ENCODE assay signal across 2 cellular contexts in the genomic region with DNA sequence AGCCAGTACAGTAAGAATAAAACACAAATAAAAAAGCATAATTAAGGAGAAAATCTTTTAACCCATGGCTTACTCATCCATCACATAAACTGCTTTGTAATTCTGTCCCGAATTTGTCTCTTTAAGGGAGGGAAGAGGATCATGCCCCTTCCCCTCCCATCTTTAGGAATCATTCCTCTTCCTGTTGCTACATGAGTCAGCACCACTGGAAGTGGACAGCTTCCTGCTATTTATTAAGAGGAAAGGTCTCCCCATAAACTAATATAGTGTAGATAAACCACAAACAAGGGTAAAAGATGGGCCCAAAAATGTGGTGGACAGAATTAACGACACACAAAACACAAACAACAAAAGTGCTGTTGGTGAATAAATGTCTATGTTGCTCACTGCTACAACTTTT.
TF ChIP-seq lines count a peak whose summit lies in the region.

No MANE protein-coding gene starts in this region.

TF ChIP-seq in IMR-90, 13 proteins besides CTCF, POLR2A, EP300 and RAD21 (continued from another document):
- TF ChIP-seq, protein P1, sequence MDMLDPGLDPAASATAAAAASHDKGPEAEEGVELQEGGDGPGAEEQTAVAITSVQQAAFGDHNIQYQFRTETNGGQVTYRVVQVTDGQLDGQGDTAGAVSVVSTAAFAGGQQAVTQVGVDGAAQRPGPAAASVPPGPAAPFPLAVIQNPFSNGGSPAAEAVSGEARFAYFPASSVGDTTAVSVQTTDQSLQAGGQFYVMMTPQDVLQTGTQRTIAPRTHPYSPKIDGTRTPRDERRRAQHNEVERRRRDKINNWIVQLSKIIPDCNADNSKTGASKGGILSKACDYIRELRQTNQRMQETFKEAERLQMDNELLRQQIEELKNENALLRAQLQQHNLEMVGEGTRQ (IDR thresholded peaks at IDR 0.05; ENCODE audit: low read depth, low read length) = no peak
- no peak for TF ChIP-seq NFE2L2 (IDR thresholded peaks at IDR 0.05; ENCODE audit: low read depth, low read length)
- TF ChIP-seq MXI1 (IDR thresholded peaks at IDR 0.05; ENCODE audit: borderline replicate concordance, low read depth, low read length) = no peak

TF ChIP-seq in WTC11, 78 proteins besides CTCF, POLR2A, EP300 and RAD21 (continued from another document):
- TF ChIP-seq, protein P2, sequence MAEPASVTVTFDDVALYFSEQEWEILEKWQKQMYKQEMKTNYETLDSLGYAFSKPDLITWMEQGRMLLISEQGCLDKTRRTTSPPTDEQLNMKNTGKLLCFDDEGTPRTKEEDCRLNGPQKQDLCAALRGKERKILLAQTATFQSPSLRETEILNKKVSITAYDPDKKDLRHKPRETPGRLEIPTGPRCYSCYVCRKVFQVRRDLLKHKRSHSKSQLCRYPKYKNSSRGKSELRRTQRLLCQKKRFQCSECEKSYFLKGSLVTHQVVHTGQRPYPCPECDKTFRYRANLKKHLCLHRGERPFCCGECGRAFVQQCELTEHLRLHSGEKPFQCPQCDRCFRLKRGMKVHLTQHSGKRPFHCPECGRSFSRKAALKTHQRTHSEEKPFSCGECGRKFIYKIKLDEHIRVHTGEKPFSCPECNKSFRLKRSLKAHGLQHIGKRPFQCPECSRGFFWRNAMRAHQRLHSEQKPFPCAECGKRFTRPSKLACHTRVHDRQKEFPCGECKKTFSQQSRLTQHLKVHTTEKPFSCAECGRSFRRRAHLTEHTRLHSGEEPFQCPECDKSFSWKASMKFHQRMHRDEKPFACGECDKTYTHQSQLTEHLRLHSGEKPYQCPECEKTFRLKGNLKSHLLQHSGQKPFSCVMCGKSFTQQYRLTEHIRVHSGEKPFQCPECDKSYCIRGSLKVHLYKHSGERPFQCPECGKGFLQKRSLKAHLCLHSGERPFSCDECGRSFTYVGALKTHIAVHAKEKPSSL (CRISPR knock-in tag; conservative IDR thresholded peaks at IDR 0.05) = no peak
- TF ChIP-seq NFE2L1 (CRISPR knock-in tag; IDR thresholded peaks at IDR 0.05) (no peak), CBFB (CRISPR knock-in tag; IDR thresholded peaks at IDR 0.05; ENCODE audit: low read depth) (no peak), SOX15 (CRISPR knock-in tag; IDR thresholded peaks at IDR 0.05) (no peak), ETV6 (CRISPR knock-in tag; IDR thresholded peaks at IDR 0.05) (no peak), SP1 (CRISPR knock-in tag; conservative IDR thresholded peaks at IDR 0.05) (no peak), ZBTB21 (CRISPR knock-in tag; IDR thresholded peaks at IDR 0.05; ENCODE audit: borderline replicate concordance) (no peak), RELA (CRISPR knock-in tag; IDR thresholded peaks at IDR 0.05; ENCODE audit: borderline replicate concordance) (no peak), CREM (CRISPR knock-in tag; IDR thresholded peaks at IDR 0.05) (no peak), SMAD3 (CRISPR knock-in tag; IDR thresholded peaks at IDR 0.05; ENCODE audit: borderline replicate concordance) (no peak)
- TF ChIP-seq, protein P3, sequence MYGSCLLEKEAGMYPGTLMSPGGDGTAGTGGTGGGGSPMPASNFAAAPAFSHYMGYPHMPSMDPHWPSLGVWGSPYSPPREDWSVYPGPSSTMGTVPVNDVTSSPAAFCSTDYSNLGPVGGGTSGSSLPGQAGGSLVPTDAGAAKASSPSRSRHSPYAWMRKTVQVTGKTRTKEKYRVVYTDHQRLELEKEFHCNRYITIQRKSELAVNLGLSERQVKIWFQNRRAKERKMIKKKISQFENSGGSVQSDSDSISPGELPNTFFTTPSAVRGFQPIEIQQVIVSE (CRISPR knock-in tag; IDR thresholded peaks at IDR 0.05; ENCODE audit: borderline replicate concordance) = no peak
- TF ChIP-seq, protein P4, sequence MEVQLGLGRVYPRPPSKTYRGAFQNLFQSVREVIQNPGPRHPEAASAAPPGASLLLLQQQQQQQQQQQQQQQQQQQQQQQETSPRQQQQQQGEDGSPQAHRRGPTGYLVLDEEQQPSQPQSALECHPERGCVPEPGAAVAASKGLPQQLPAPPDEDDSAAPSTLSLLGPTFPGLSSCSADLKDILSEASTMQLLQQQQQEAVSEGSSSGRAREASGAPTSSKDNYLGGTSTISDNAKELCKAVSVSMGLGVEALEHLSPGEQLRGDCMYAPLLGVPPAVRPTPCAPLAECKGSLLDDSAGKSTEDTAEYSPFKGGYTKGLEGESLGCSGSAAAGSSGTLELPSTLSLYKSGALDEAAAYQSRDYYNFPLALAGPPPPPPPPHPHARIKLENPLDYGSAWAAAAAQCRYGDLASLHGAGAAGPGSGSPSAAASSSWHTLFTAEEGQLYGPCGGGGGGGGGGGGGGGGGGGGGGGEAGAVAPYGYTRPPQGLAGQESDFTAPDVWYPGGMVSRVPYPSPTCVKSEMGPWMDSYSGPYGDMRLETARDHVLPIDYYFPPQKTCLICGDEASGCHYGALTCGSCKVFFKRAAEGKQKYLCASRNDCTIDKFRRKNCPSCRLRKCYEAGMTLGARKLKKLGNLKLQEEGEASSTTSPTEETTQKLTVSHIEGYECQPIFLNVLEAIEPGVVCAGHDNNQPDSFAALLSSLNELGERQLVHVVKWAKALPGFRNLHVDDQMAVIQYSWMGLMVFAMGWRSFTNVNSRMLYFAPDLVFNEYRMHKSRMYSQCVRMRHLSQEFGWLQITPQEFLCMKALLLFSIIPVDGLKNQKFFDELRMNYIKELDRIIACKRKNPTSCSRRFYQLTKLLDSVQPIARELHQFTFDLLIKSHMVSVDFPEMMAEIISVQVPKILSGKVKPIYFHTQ (CRISPR knock-in tag; IDR thresholded peaks at IDR 0.05) = no peak
- TF ChIP-seq, protein P5, sequence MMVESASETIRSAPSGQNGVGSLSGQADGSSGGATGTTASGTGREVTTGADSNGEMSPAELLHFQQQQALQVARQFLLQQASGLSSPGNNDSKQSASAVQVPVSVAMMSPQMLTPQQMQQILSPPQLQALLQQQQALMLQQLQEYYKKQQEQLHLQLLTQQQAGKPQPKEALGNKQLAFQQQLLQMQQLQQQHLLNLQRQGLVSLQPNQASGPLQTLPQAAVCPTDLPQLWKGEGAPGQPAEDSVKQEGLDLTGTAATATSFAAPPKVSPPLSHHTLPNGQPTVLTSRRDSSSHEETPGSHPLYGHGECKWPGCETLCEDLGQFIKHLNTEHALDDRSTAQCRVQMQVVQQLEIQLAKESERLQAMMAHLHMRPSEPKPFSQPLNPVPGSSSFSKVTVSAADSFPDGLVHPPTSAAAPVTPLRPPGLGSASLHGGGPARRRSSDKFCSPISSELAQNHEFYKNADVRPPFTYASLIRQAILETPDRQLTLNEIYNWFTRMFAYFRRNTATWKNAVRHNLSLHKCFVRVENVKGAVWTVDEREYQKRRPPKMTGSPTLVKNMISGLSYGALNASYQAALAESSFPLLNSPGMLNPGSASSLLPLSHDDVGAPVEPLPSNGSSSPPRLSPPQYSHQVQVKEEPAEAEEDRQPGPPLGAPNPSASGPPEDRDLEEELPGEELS (CRISPR knock-in tag; IDR thresholded peaks at IDR 0.05) = no peak
TF ChIP-seq in WTC11: peak in this region for 0.
